1 cellular context compared by ENCODE assay signal in genomic region chr1:52238474-52238873, GRCh38.
TF ChIP-seq lines count a peak whose summit lies in the region.

No MANE protein-coding gene starts in this region.

TF ChIP-seq in GM12878, 131 proteins besides CTCF, POLR2A, EP300 and RAD21 (continued from another document):
- TF ChIP-seq CUX1 (IDR thresholded peaks at IDR 0.05; ENCODE audit: insufficient replicate concordance, low read depth, low read length) (no peak), YBX1 (IDR thresholded peaks at IDR 0.05) (no peak), NFIC (IDR thresholded peaks at IDR 0.05; ENCODE audit: low read depth, low read length) (no peak), RBBP5 (conservative IDR thresholded peaks at IDR 0.05) (no peak)
- TF ChIP-seq, protein P1, sequence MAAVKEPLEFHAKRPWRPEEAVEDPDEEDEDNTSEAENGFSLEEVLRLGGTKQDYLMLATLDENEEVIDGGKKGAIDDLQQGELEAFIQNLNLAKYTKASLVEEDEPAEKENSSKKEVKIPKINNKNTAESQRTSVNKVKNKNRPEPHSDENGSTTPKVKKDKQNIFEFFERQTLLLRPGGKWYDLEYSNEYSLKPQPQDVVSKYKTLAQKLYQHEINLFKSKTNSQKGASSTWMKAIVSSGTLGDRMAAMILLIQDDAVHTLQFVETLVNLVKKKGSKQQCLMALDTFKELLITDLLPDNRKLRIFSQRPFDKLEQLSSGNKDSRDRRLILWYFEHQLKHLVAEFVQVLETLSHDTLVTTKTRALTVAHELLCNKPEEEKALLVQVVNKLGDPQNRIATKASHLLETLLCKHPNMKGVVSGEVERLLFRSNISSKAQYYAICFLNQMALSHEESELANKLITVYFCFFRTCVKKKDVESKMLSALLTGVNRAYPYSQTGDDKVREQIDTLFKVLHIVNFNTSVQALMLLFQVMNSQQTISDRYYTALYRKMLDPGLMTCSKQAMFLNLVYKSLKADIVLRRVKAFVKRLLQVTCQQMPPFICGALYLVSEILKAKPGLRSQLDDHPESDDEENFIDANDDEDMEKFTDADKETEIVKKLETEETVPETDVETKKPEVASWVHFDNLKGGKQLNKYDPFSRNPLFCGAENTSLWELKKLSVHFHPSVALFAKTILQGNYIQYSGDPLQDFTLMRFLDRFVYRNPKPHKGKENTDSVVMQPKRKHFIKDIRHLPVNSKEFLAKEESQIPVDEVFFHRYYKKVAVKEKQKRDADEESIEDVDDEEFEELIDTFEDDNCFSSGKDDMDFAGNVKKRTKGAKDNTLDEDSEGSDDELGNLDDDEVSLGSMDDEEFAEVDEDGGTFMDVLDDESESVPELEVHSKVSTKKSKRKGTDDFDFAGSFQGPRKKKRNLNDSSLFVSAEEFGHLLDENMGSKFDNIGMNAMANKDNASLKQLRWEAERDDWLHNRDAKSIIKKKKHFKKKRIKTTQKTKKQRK (IDR thresholded peaks at IDR 0.05; ENCODE audit: low read depth, low read length) = no peak
TF ChIP-seq in GM12878: peak in this region for 0.
